2 cellular contexts compared by ENCODE assay signal in the genomic region with DNA sequence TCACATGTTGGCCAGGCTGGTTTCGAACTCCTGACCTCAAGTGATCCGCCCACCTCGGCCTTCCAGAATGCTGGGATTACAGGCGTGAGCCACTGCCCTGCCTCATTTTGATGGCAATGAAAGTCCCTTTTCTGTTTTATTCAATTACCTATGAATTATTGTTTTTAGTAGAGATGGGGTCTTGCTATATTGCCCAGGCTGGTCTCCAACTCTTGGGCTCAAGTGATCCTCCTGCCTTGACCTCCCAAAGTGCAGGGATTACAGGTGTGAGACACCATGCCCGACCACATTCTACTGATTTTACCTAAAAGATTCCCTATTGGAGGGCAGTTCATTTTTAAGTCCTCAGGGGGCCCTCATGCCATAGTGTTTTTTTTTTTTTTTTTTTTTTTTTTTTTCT.
A peak's percentile ranks its signal among the peaks of the same experiment; 100 is the strongest.
TF ChIP-seq lines count a peak whose summit lies in the region.

No MANE protein-coding gene starts in this region.

TF ChIP-seq in HEK293T, 16 proteins besides CTCF, POLR2A, EP300 and RAD21:
- peak; percentile 46; the same call in 1 of the 2 replicates for TF ChIP-seq ZNF384 (IDR thresholded peaks at IDR 0.05)
TF ChIP-seq in HEK293T: peak in this region for 1; not testable (repeated sequence) for 15.

TF ChIP-seq in K562, 482 proteins besides CTCF, POLR2A, EP300 and RAD21:
- TF ChIP-seq ZNF121 (CRISPR knock-in tag; conservative IDR thresholded peaks at IDR 0.05) (peak; percentile 96), BCOR (IDR thresholded peaks at IDR 0.05) (peak; percentile 68), ZNF384 (IDR thresholded peaks at IDR 0.05; ENCODE audit: low read depth, low read length) (peak; percentile 29; the same call in 1 of the 2 replicates), KDM1A (IDR thresholded peaks at IDR 0.05) (peak; percentile 38 to 53; a peak in 2 of 4 replicates), RBM25 (IDR thresholded peaks at IDR 0.05; ENCODE audit: low read depth, low read length, severe bottlenecking) (peak; percentile 83)
